10 cellular contexts compared by ENCODE assay signal in genomic region chr5:72508241-72509170, GRCh38. TPM values are rescaled to one million over a fixed set of nuclear protein-coding genes. Genes with fewer than 3 reads are reported as not detected.
DNase-seq lines count a peak whose midpoint lies in the region; ATAC-seq and TF ChIP-seq lines count a peak whose summit lies in the region.
"Had no signal": no experiment of that assay in that cellular context is flagged by ENCODE, and none has a peak within 500 bp of the region (broad histone marks: within the 10 kb centered on the region; RNA-seq: fewer than 3 reads in every experiment).

No MANE protein-coding gene starts in this region.

- 92 to 97% methylated on average over 2 to 6 of the region's 8 CpGs for WGBS in mesodermal cell (ENCODE audit: insufficient coverage in 2 of 2), 2 experiments
- WGBS in mammary epithelial cell (ENCODE audit: low coverage, missing lambda C conversion rate), result 96% methylated on average over 8 of the region's 8 CpGs

- no peak overlapping the region for H2AFZ ChIP-seq in mammary epithelial cell (ENCODE audit: low read depth, low read length)

- intact Hi-C loops in mammary epithelial cell (cut with micrococcal nuclease), result no loop called here

- TF ChIP-seq CTCF in NB4 (IDR thresholded peaks at IDR 0.05; ENCODE audit: low read depth, low read length) (no peak), mammary epithelial cell (conservative IDR thresholded peaks at IDR 0.05 in 1 of 2, IDR thresholded peaks at IDR 0.05 in 1 of 2; ENCODE audit: extremely low read depth in 1 of 2, insufficient read depth in 1 of 2, low read depth in 1 of 2, low read length in 2 of 2) (no peak)

- dilution Hi-C loops in mammary epithelial cell (cut with HindIII; ENCODE audit: low sequenced_read_pairs), result no loop called here

- DNase-seq in NB4 (ENCODE audit: low read depth), result peak; percentile 81
- DNase-seq in D341Med (ENCODE audit: low spot score), result no peak
- no peak for DNase-seq in stimulated activated CD4-positive, alpha-beta T cell treated with anti-CD3 and anti-CD28 coated beads, Interleukin-4, amount 100 ng/mL, for 24 hours
- no peak for DNase-seq in NCI-H446 treated with DMSO at 0.1 percent for 48 hours (lab: John Stamatoyannopoulos, UW)
- DNase-seq in mammary epithelial cell, result no peak

- H3K4me3 ChIP-seq in NB4 (ENCODE audit: low read depth, low read length), result no peak overlapping the region
- no peak overlapping the region for H3K4me3 ChIP-seq in mesodermal cell (ENCODE audit: extremely low read depth, insufficient read depth, low read length, poor library complexity, severe bottlenecking)
- H3K4me3 ChIP-seq in mammary epithelial cell (replicated peaks in 1 of 3; ENCODE audit: insufficient read depth in 1 of 3, low read depth in 2 of 3, low read length in 3 of 3), result no peak overlapping the region

- no peaks in the 10 kb centered on the region for H3K79me2 ChIP-seq in mammary epithelial cell (ENCODE audit: insufficient read depth, low read length)

- in situ Hi-C loops in mammary epithelial cell (cut with MboI; ENCODE audit: low sequenced_read_pairs in 2 of 2), result no loop called here

- no peaks in the 10 kb centered on the region for H3K9me3 ChIP-seq in mesodermal cell (ENCODE audit: control insufficient read depth, low read length)
- no peaks in the 10 kb centered on the region for H3K9me3 ChIP-seq in mammary epithelial cell (replicated peaks; ENCODE audit: insufficient read depth, low read length)

- no peak overlapping the region for H3K9ac ChIP-seq in mammary epithelial cell (ENCODE audit: insufficient read depth, low read length)

- no peak overlapping the region for H3K4me2 ChIP-seq in mammary epithelial cell (ENCODE audit: insufficient read depth, low read depth, low read length)

- H3K27ac ChIP-seq in mesodermal cell (ENCODE audit: low read depth, low read length, severe bottlenecking) (peak overlapping the region; percentile 75), mammary epithelial cell (ENCODE audit: insufficient read depth, low read depth, low read length) (no peak overlapping the region)
- H3K27ac ChIP-seq: epithelial cell of prostate had no signal

- TF ChIP-seq POLR2A in NB4 (IDR thresholded peaks at IDR 0.05; ENCODE audit: extremely low read depth, insufficient read length), result no peak

- no peaks in the 10 kb centered on the region for H4K20me1 ChIP-seq in mammary epithelial cell (ENCODE audit: insufficient read depth, low read length)

- ATAC-seq in GM18517 (IDR thresholded peaks at IDR 0.05; ENCODE audit: unreplicated experiment) (peak; percentile 93), HG02571 (IDR thresholded peaks at IDR 0.05; ENCODE audit: unreplicated experiment) (peak; percentile 93)

- H3K27me3 ChIP-seq in mammary epithelial cell (ENCODE audit: insufficient read depth, low read length), result no peaks in the 10 kb centered on the region

- no TSS peak for BruUV-seq in mammary epithelial cell (replicated peaks; lab: Mats Ljungman, UMichigan)

- H3K4me1 ChIP-seq in mesodermal cell (ENCODE audit: control insufficient read depth, insufficient read depth, low read length, poor library complexity, severe bottlenecking) (peaks cover 48% of the 10 kb centered on the region), mammary epithelial cell (ENCODE audit: insufficient read depth, low read length) (peaks cover 20% of the 10 kb centered on the region)

- CTCF ChIA-PET in mammary epithelial cell (lab: Charles Lee; ENCODE audit: low non-redundant PET), result no interaction called here

- H3K36me3 ChIP-seq in mesodermal cell (ENCODE audit: control insufficient read depth, insufficient read depth, low read length) (no peaks in the 10 kb centered on the region), mammary epithelial cell (ENCODE audit: insufficient read depth, low read length) (no peaks in the 10 kb centered on the region)

RNA-seq across cellular contexts. Expression of gene ZNF366, which starts 1.3 kb away (rescaled TPM):
- polyA plus RNA-seq in mesodermal cell (2013, experiment 1 of 2), result 1.1 TPM
- 0.81 TPM for polyA plus RNA-seq in mesodermal cell (2013, experiment 2 of 2)
- not detected for total RNA-seq in mammary epithelial cell
- not detected for polyA plus RNA-seq in mammary epithelial cell
- not detected for polyA minus RNA-seq in mammary epithelial cell
- total RNA-seq: T-helper 2 cell treated with Interferon-gamma antibody and Interleukin-4, amounts not matched to agents 100 ng/mL and 5 ng/mL, for 36 hours had no signal
